Comparison of ENCODE assay signal across 8 cellular contexts in genomic region chr4:140609548-140610425, GRCh38. TPM values are rescaled to one million over a fixed set of nuclear protein-coding genes. Genes with fewer than 3 reads are reported as not detected.
DNase-seq lines count a peak whose midpoint lies in the region; ATAC-seq and TF ChIP-seq lines count a peak whose summit lies in the region.

No MANE protein-coding gene starts in this region.

- no peak for TF ChIP-seq EP300 in tibial nerve (IDR thresholded peaks at IDR 0.05)

- H3K9me3 ChIP-seq in body of pancreas (no peaks in the 10 kb centered on the region), tibial nerve (no peaks in the 10 kb centered on the region)

- H3K27me3 ChIP-seq in body of pancreas (no peaks in the 10 kb centered on the region), tibial nerve (no peaks in the 10 kb centered on the region)

- in situ Hi-C loops in Caki2 (cut with HindIII; ENCODE audit: low pct_unique_long_range_greater_than_20kb, low sequenced_read_pairs): no loop called here

- peak; percentile 18 for DNase-seq in Caki2 (ENCODE audit: low read depth)
- DNase-seq in NCI-H446 (lab: John Stamatoyannopoulos, UW): peak; percentile 67 to 80
- peak in 2 of 4 donors; percentile 21 to 46 for DNase-seq in body of pancreas
- DNase-seq in kidney glomerular epithelial cell (lab: John Stamatoyannopoulos, UW): peak; percentile 67
- DNase-seq in tibial nerve (ENCODE audit: low spot score in 2 of 2): no peak
- no peak for DNase-seq in NCI-H226

- ATAC-seq in GM19372 (IDR thresholded peaks at IDR 0.05; ENCODE audit: low read depth, unreplicated experiment) (peak; percentile 83), HG03442 (IDR thresholded peaks at IDR 0.05; ENCODE audit: unreplicated experiment) (peak; percentile 84), body of pancreas (peak; percentile 76)

- no peak overlapping the region for H3K4me3 ChIP-seq in body of pancreas
- H3K4me3 ChIP-seq in tibial nerve: no peak overlapping the region

- TF ChIP-seq POLR2A in body of pancreas (IDR thresholded peaks at IDR 0.05) (no peak), tibial nerve (IDR thresholded peaks at IDR 0.05) (no peak)

- intact Hi-C loops in body of pancreas (cut with DNase I): no loop called here

- H3K4me1 ChIP-seq in body of pancreas (no peaks in the 10 kb centered on the region), tibial nerve (peaks cover 0 to 7% (median 0%) of the 10 kb centered on the region in 4 donors)

- 28 to 31% methylated on average over 6 of the region's 6 CpGs for WGBS in body of pancreas, 2 donors
- WGBS in tibial nerve, 2 donors: 23 to 31% methylated on average over 6 of the region's 6 CpGs

- TF ChIP-seq CTCF in body of pancreas (IDR thresholded peaks at IDR 0.05) (peak; percentile 31 to 63 (median 55)), tibial nerve (IDR thresholded peaks at IDR 0.05) (peak; percentile 40 to 52 (median 45))

- H3K27ac ChIP-seq in body of pancreas (no peak overlapping the region), tibial nerve (peak overlapping the region in 1 of 4 donors; percentile 41)

- no peaks in the 10 kb centered on the region for H3K36me3 ChIP-seq in body of pancreas (replicated peaks in 1 of 2; ENCODE audit: insufficient read depth in 1 of 2, low read depth in 2 of 2)
- H3K36me3 ChIP-seq in tibial nerve: no peaks in the 10 kb centered on the region

RNA-seq across cellular contexts. Expression of gene UCP1, which starts 41.0 kb away (rescaled TPM):
- total RNA-seq in Caki2 (2014; rRNA removed; shearing (Covaris generic); ENCODE audit: low replicate concordance): not detected in 2 replicates
- total RNA-seq in body of pancreas (not detected), tibial nerve (not detected)

Comparison
In these comparisons a context has a peak if more than half of its experiments do, and no peak if none do; other contexts are left out.
1. DNase-seq: peak in Caki2 (single experiment), NCI-H446 (2 of 2) and kidney glomerular epithelial cell (single experiment); none in tibial nerve (0 of 2) and NCI-H226 (single experiment).
2. Peak in every context shown above with its lines, with median percentiles within 50 percentile points of each other: ATAC-seq.